Comparison of ENCODE assay signal across 8 cellular contexts in the genomic region with DNA sequence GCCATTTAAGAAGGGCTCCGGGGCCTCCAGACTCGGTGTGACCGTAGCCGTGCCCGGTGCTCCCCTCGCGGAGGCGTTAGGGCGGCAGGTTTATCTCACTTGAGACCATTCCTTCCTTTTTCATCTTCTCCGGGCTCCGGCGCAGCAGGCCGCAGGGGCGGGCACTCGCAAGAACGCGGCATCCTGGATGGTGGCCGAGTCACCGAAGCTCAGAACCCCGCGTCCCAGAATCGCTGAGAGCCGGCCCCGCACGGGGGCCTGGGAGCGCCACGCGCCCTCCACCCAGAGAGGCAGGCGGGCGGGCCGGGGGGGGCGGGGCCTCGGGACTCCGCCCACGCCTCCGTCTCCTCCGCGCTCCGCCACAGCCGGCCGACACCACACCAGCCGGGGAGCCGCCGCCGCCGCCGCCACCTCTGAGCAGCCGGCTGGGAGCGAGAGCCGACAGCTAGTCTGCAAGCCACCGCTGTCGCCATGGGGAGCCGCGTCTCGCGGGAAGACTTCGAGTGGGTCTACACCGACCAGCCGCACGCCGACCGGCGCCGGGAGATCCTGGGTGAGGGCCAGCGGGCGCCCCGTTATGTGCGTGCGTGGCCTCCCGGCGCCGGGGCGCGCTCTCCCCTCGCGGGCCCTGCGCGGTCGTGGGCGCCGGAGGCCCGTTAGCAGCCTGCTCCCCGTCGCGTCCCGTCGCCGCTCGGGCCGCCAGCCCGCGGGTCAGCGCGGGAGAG. TPM values are rescaled to one million over a fixed set of nuclear protein-coding genes. Genes with fewer than 3 reads are reported as not detected.
DNase-seq lines count a peak whose midpoint lies in the region; TF ChIP-seq lines count a peak whose summit lies in the region.

TSS of gene DEGS1 (plus strand) at position 375 of the 725 bp plus-strand sequence. CDS start at position 472, 97 bp downstream.

- no peak within 1 kb of the TSS for H4K5ac ChIP-seq in H9 (ENCODE audit: insufficient read length, low read depth, low read length)

- peak within 1 kb of the TSS; percentile 93 for H3K4me3 ChIP-seq in Loucy (ENCODE audit: low read length, poor library complexity, severe bottlenecking)
- peak within 1 kb of the TSS; percentile 77 for H3K4me3 ChIP-seq in SJCRH30
- peak within 1 kb of the TSS; percentile 93 to 96 for H3K4me3 ChIP-seq in neuronal stem cell (ENCODE audit: low read length in 2 of 2)

- no peak within 1 kb of the TSS for H3K56ac ChIP-seq in H9 (ENCODE audit: insufficient read length, low read depth, low read length)

- peak within 1 kb of the TSS; percentile 40 for H3K9ac ChIP-seq in H9 (ENCODE audit: extremely low read depth, insufficient read length, low read length)
- peak within 1 kb of the TSS; percentile 96 for H3K9ac ChIP-seq in Loucy (ENCODE audit: low read depth, low read length, poor library complexity, severe bottlenecking)
- H3K9ac ChIP-seq in neuronal stem cell (ENCODE audit: low read depth, low read length, poor library complexity) = peak within 1 kb of the TSS; percentile 97

- peaks cover 25 to 37% of the 10 kb centered on the region in 2 experiments for H3K4me1 Mint-ChIP-seq in H9

- H3K27ac Mint-ChIP-seq in H9 = peak within 1 kb of the TSS; percentile 3 to 70 (median 59); a peak in 4 of 7 replicates

- H3K4me1 ChIP-seq in H9 (ENCODE audit: insufficient read depth, low read length) (no peaks in the 10 kb centered on the region), Loucy (ENCODE audit: insufficient read depth, low read length, poor library complexity, severe bottlenecking) (peaks cover 30% of the 10 kb centered on the region), SJCRH30 (no peaks in the 10 kb centered on the region), neuronal stem cell (ENCODE audit: control insufficient read depth in 2 of 2, insufficient read depth in 1 of 2, low read depth in 1 of 2, low read length in 2 of 2) (peaks cover 4 to 5% of the 10 kb centered on the region in 2 donors)

- peak within 1 kb of the TSS; percentile 16 for H3K18ac ChIP-seq in H9 (ENCODE audit: insufficient read length, low read depth, low read length)
- H3K18ac ChIP-seq in neuronal stem cell (ENCODE audit: low read length) = peak within 1 kb of the TSS; percentile 97

- no peak within 1 kb of the TSS for H2AFZ ChIP-seq in H9 (ENCODE audit: low read length)
- H2AFZ ChIP-seq in Loucy (ENCODE audit: low read length) = peak within 1 kb of the TSS; percentile 87
- peak within 1 kb of the TSS; percentile 94 for H2AFZ ChIP-seq in neuronal stem cell (ENCODE audit: low read length)

- H4K8ac ChIP-seq in H9 (replicated peaks; ENCODE audit: insufficient read length, low read depth, low read length) (no peak within 1 kb of the TSS), neuronal stem cell (ENCODE audit: low read depth, low read length) (no peak within 1 kb of the TSS)

- H2BK120ac ChIP-seq in H9 (ENCODE audit: low read depth, low read length, poor library complexity, severe bottlenecking) (no peak within 1 kb of the TSS), neuronal stem cell (ENCODE audit: low read depth, low read length) (no peak within 1 kb of the TSS)

- H2BK12ac ChIP-seq in H9 (ENCODE audit: insufficient read length, low read depth, low read length) (no peak within 1 kb of the TSS), neuronal stem cell (ENCODE audit: low read length) (peak within 1 kb of the TSS; percentile 16)

- no CpG with 5 or more reads among the region's 94 CpGs for WGBS in H9 (ENCODE audit: extremely low coverage, insufficient read length, low lambda C conversion rate)
- no CpG with 5 or more reads among the region's 94 CpGs for WGBS in neuronal stem cell (ENCODE audit: extremely low coverage in 2 of 2, insufficient read length in 2 of 2, insufficient replicate concordance in 1 of 2), 2 donors

- H3K79me1 ChIP-seq in H9 (ENCODE audit: insufficient read depth, low read depth, low read length, poor library complexity, severe bottlenecking) (no peaks in the 10 kb centered on the region), neuronal stem cell (ENCODE audit: low read depth, low read length) (peaks cover 4% of the 10 kb centered on the region)

- H3K4me2 ChIP-seq in H9 (ENCODE audit: insufficient read depth, insufficient read length, low read length) = peak within 1 kb of the TSS; percentile 61
- peak within 1 kb of the TSS; percentile 81 for H3K4me2 ChIP-seq in Loucy (ENCODE audit: low read depth, low read length, poor library complexity, severe bottlenecking)
- H3K4me2 ChIP-seq in neuronal stem cell (ENCODE audit: insufficient read depth, low read length, poor library complexity, severe bottlenecking) = peak within 1 kb of the TSS; percentile 80

- H3K23ac ChIP-seq in H9 (ENCODE audit: insufficient read length, low read depth, low read length) (no peak within 1 kb of the TSS), neuronal stem cell (ENCODE audit: low read depth, low read length, poor library complexity) (peak within 1 kb of the TSS; percentile 96)

- peaks cover 18% of the 10 kb centered on the region; the same call in 1 of the 2 replicates for H3K79me2 ChIP-seq in H9 (ENCODE audit: insufficient read depth, low read length)
- peaks cover 48% of the 10 kb centered on the region for H3K79me2 ChIP-seq in Loucy (ENCODE audit: insufficient read depth, low read length)

- H4K91ac ChIP-seq in H9 (ENCODE audit: insufficient read length, low read depth, low read length) (no peak within 1 kb of the TSS), neuronal stem cell (ENCODE audit: low read depth, low read length, poor library complexity) (peak within 1 kb of the TSS; percentile 43)

- H3K27ac ChIP-seq in H9 (ENCODE audit: insufficient read length, low read depth, low read length) (no peak within 1 kb of the TSS), SJCRH30 (peak within 1 kb of the TSS; percentile 77), neuronal stem cell (replicated peaks; ENCODE audit: low read length) (peak within 1 kb of the TSS; percentile 88)

- peaks cover 23 to 32% (median 23%) of the 10 kb centered on the region in 3 experiments for H3K36me3 Mint-ChIP-seq in H9 (ENCODE audit: insufficient read depth in 1 of 3, low read depth in 3 of 3)

- no peak within 1 kb of the TSS for H3K4ac ChIP-seq in H9 (ENCODE audit: low read depth, low read length)
- no peak within 1 kb of the TSS for H3K4ac ChIP-seq in neuronal stem cell (ENCODE audit: low read length)

- no peaks in the 10 kb centered on the region for H3K9me2 ChIP-seq in Loucy (replicated peaks; ENCODE audit: low read depth, low read length)

- H2AK5ac ChIP-seq in H9 (ENCODE audit: insufficient read length, low read length) = no peak within 1 kb of the TSS
- H2AK5ac ChIP-seq in neuronal stem cell (ENCODE audit: low read depth, low read length) = peak within 1 kb of the TSS; percentile 75

- no peak within 1 kb of the TSS for H2BK20ac ChIP-seq in H9 (ENCODE audit: low read depth, low read length, poor library complexity, severe bottlenecking)

- no peaks in the 10 kb centered on the region for H4K20me1 ChIP-seq in H9 (ENCODE audit: control insufficient read depth, insufficient read depth, insufficient read length)
- H4K20me1 ChIP-seq in Loucy (ENCODE audit: insufficient read depth, low read length, poor library complexity, severe bottlenecking) = peaks cover 36% of the 10 kb centered on the region

- H3K4me3 Mint-ChIP-seq in H9 = peak within 1 kb of the TSS; percentile 82 to 86

- no peaks in the 10 kb centered on the region; the same call in 1 of the 2 replicates for H3K27me3 Mint-ChIP-seq in H9 (ENCODE audit: low read depth)

- no peaks in the 10 kb centered on the region for H3F3A ChIP-seq in Loucy (ENCODE audit: low read depth)

- H3K14ac ChIP-seq in H9 (ENCODE audit: insufficient read depth, low read length) (peak within 1 kb of the TSS; percentile 78), neuronal stem cell (ENCODE audit: low read length) (peak within 1 kb of the TSS; percentile 97)

- H3T11ph ChIP-seq in H9 (ENCODE audit: low read length) = no peak within 1 kb of the TSS

- H2BK15ac ChIP-seq in H9 (ENCODE audit: low read depth, low read length) (no peak within 1 kb of the TSS; the same call in 1 of the 2 replicates), neuronal stem cell (ENCODE audit: low read length) (peak within 1 kb of the TSS; percentile 58)

- no peaks in the 10 kb centered on the region for H3K36me3 ChIP-seq in Loucy (ENCODE audit: insufficient read depth, low read length)
- H3K36me3 ChIP-seq in SJCRH30 = peaks cover 12% of the 10 kb centered on the region
- H3K36me3 ChIP-seq in neuronal stem cell (replicated peaks in 1 of 2; ENCODE audit: control insufficient read depth in 2 of 2, insufficient read depth in 2 of 2, low read length in 2 of 2) = peaks cover 0 to 22% of the 10 kb centered on the region in 2 donors

- no peaks in the 10 kb centered on the region; a peak in 2 of 5 replicates for H3K9me3 Mint-ChIP-seq in H9

- no peaks in the 10 kb centered on the region for H3K27me3 ChIP-seq in H9 (ENCODE audit: insufficient read depth, low read length)
- no peaks in the 10 kb centered on the region for H3K27me3 ChIP-seq in Loucy (ENCODE audit: insufficient read depth, low read length, poor library complexity, severe bottlenecking)
- H3K27me3 ChIP-seq in SJCRH30 = no peaks in the 10 kb centered on the region
- H3K27me3 ChIP-seq in neuronal stem cell (ENCODE audit: control insufficient read depth in 3 of 3, insufficient read depth in 3 of 3, low read depth in 1 of 3, low read length in 3 of 3) = no peaks in the 10 kb centered on the region

- H3K9me3 ChIP-seq in H9 (ENCODE audit: control insufficient read depth, low read depth, low read length) (no peaks in the 10 kb centered on the region), Loucy (ENCODE audit: insufficient read depth, low read depth, low read length) (no peaks in the 10 kb centered on the region), SJCRH30 (replicated peaks) (no peaks in the 10 kb centered on the region), neuronal stem cell (replicated peaks in 1 of 2; ENCODE audit: control insufficient read depth in 2 of 2, insufficient read depth in 1 of 2, low read depth in 1 of 2, low read length in 2 of 2) (peaks cover 2 to 12% of the 10 kb centered on the region in 2 donors)

- TF ChIP-seq CTCF in H9 (conservative IDR thresholded peaks at IDR 0.05) (no peak), Loucy (conservative IDR thresholded peaks at IDR 0.05; ENCODE audit: low read length) (no peak), subcutaneous adipose tissue (IDR thresholded peaks at IDR 0.05; ENCODE audit: low read depth) (no peak)

- H2BK5ac ChIP-seq in H9 (ENCODE audit: insufficient read length, low read length) (no peak within 1 kb of the TSS), neuronal stem cell (ENCODE audit: low read length) (peak within 1 kb of the TSS; percentile 82)

- peaks cover 11% of the 10 kb centered on the region for H3K23me2 ChIP-seq in H9 (ENCODE audit: insufficient read length, low read depth, low read length, poor library complexity, severe bottlenecking)

- DNase-seq in GDM1 (lab: John Stamatoyannopoulos, UW) = peak; percentile 88
- DNase-seq in H9 = peak; percentile 92
- DNase-seq in SJCRH30 = peak; percentile 87 to 93
- DNase-seq in activated gamma-delta T cell treated with Interleukin-2 at 50 U/mL for 16 hours = peak; percentile 80
- DNase-seq in foreskin melanocyte = peak; percentile 52
- DNase-seq in neuronal stem cell (ENCODE audit: low spot score) = peak; percentile 90

RNA-seq across cellular contexts. Expression of gene DEGS1, which starts in this region (rescaled TPM):
- 59.8 and 61.9 TPM in 2 replicates for total RNA-seq in H9 (2021)
- 86.4 and 92.2 TPM in 2 replicates for total RNA-seq in SJCRH30 (2014; rRNA removed; shearing (Covaris generic))
- 29.5 TPM for polyA plus RNA-seq in neuronal stem cell (2013, experiment 1 of 2)
- 29.2 TPM for polyA plus RNA-seq in neuronal stem cell (2013, experiment 2 of 2)
- total RNA-seq in subcutaneous adipose tissue = 100 to 1,000 TPM in 1 of 4 donors, 10 to 100 TPM in 3; 61.9 to 111 (median 83.3) TPM

Comparison
In these comparisons a context has a peak if more than half of its experiments do, and no peak if none do; other contexts are left out.
1. H3K9ac ChIP-seq: peak in every context shown above with its lines; median percentile 97 in neuronal stem cell; 96 in Loucy; 40 in H9.